In genomic region chr11:101870510-101870909, GRCh38 we compare ENCODE assay signal across 12 cellular contexts.
DNase-seq lines count a peak whose midpoint lies in the region; ATAC-seq and TF ChIP-seq lines count a peak whose summit lies in the region.
"Had no signal": no experiment of that assay in that cellular context is flagged by ENCODE, and none has a peak within 500 bp of the region (broad histone marks: within the 10 kb centered on the region; RNA-seq: fewer than 3 reads in every experiment).

No MANE protein-coding gene starts in this region.

- ATAC-seq in GM21390 (IDR thresholded peaks at IDR 0.05; ENCODE audit: unreplicated experiment) = no peak

- no peak overlapping the region for H3K4me3 ChIP-seq in ACC112 (ENCODE audit: low read depth, low read length)
- no peak overlapping the region for H3K4me3 ChIP-seq in adipocyte (ENCODE audit: low read length)
- no peak overlapping the region for H3K4me3 ChIP-seq in foreskin fibroblast (ENCODE audit: low read depth in 1 of 2, low read length in 2 of 2)

- DNase-seq in HS-5 (ENCODE audit: low read depth) = peak; percentile 99
- peak; percentile 79 for DNase-seq in adipocyte (ENCODE audit: low read depth)
- peak; percentile 75 to 89 for DNase-seq in foreskin fibroblast
- DNase-seq in substantia nigra (lab: John Stamatoyannopoulos, UW) = no peak
- no peak for DNase-seq in HK-2 (ENCODE audit: unreplicated experiment)
- DNase-seq in NCI-H146 (lab: John Stamatoyannopoulos, UW) = no peak
- DNase-seq: DMS79; effector memory CD4-positive, alpha-beta T cell; SIG-M5; WERI-Rb-1 had no signal

- peak overlapping the region; percentile 21 for H3K27ac ChIP-seq in ACC112 (ENCODE audit: low read depth, low read length)
- no peak overlapping the region for H3K27ac ChIP-seq in substantia nigra (ENCODE audit: low read depth, low read length, poor library complexity, severe bottlenecking)
- H3K27ac ChIP-seq: WERI-Rb-1 had no signal

- no peak overlapping the region for H3K9ac ChIP-seq in adipocyte (ENCODE audit: low read length)

- H3K79me2 ChIP-seq in ACC112 (ENCODE audit: control insufficient read depth, insufficient read depth, low read length, unreplicated experiment) = no peaks in the 10 kb centered on the region

- H2AFZ ChIP-seq in ACC112 (ENCODE audit: low read length, unreplicated experiment) = peak overlapping the region; percentile 40

- no peak for TF ChIP-seq CTCF in foreskin fibroblast (IDR thresholded peaks at IDR 0.05; ENCODE audit: low read depth, low read length)

- H3K9me3 ChIP-seq in adipocyte (ENCODE audit: control insufficient read depth, low read length) = no peaks in the 10 kb centered on the region

- H3K27me3 ChIP-seq in ACC112 (ENCODE audit: insufficient read depth, low read length) (no peaks in the 10 kb centered on the region), adipocyte (replicated peaks; ENCODE audit: control insufficient read depth, insufficient read depth, low read length) (no peaks in the 10 kb centered on the region)

- peaks cover 28% of the 10 kb centered on the region for H3K4me1 ChIP-seq in ACC112 (ENCODE audit: control insufficient read depth, insufficient read depth, low read length, unreplicated experiment)
- peaks cover 35% of the 10 kb centered on the region for H3K4me1 ChIP-seq in adipocyte (ENCODE audit: control insufficient read depth, insufficient read depth, low read length)

- no peaks in the 10 kb centered on the region for H3K36me3 ChIP-seq in ACC112 (ENCODE audit: insufficient read depth, low read length)
- no peaks in the 10 kb centered on the region for H3K36me3 ChIP-seq in adipocyte (ENCODE audit: control insufficient read depth, insufficient read depth, low read length, severe bottlenecking)
- H3K36me3 ChIP-seq: WERI-Rb-1 had no signal

Comparison
In these comparisons a context has a peak if more than half of its experiments do, and no peak if none do; other contexts are left out.
1. DNase-seq: peak in HS-5 (single experiment), adipocyte (single experiment) and foreskin fibroblast (2 of 2); none in substantia nigra (0 of 49), HK-2 (single experiment) and NCI-H146 (single experiment).